Comparison of ENCODE assay signal across 26 cellular contexts in genomic region chr2:176443941-176444340, GRCh38.
"Had no signal": no experiment of that assay in that cellular context is flagged by ENCODE, and none has a peak within 500 bp of the region (broad histone marks: within the 10 kb centered on the region; RNA-seq: fewer than 3 reads in every experiment).

No MANE protein-coding gene starts in this region.

- H3K27ac Mint-ChIP-seq: immature natural killer cell; naive thymus-derived CD8-positive, alpha-beta T cell; nephron progenitor cell; stimulated activated memory B cell treated with anti-CD40 and anti-IgM and Interleukin-4, amounts not matched to agents 10 μg/mL and 1 μg/mL and 100 μg/mL, for 72 hours had no signal

- H3K27me3 ChIP-seq: gastrocnemius medialis, heart right ventricle, sigmoid colon, spleen, testis, tibial artery, upper lobe of left lung, uterus had no signal

- H3K9me3 ChIP-seq: gastrocnemius medialis, heart right ventricle, lower lobe of right lung, psoas muscle, sigmoid colon, spleen, testis, tibial artery, upper lobe of left lung, uterus had no signal

- DNase-seq: cortex of kidney; foreskin fibroblast; gastrocnemius medialis; heart right ventricle; hypothalamus; immature natural killer cell; islet precursor cell; kidney glomerular epithelial cell; left ventricle myocardium superior; lower lobe of right lung; naive thymus-derived CD8-positive, alpha-beta T cell; nephron progenitor cell; nucleus accumbens; psoas muscle; right cardiac atrium; sigmoid colon; spleen; stimulated activated CD4-positive, alpha-beta T cell treated with anti-CD3 and anti-CD28 coated beads, Interleukin-4, amount 100 ng/mL, for 4 hours; stimulated activated naive CD8-positive, alpha-beta T cell treated with anti-CD3 and anti-CD28 coated beads, Interleukin-15, Interleukin-2, amounts not matched to agents 100 U/mL and 50 U/mL, for 24 hours; substantia nigra; testis; tibial artery; upper lobe of left lung; uterus had no signal

- H3K4me1 ChIP-seq: gastrocnemius medialis, lower lobe of right lung, sigmoid colon, spleen, testis, tibial artery, uterus had no signal

- H3K9me3 Mint-ChIP-seq: naive thymus-derived CD8-positive, alpha-beta T cell; nephron progenitor cell; stimulated activated memory B cell treated with anti-CD40 and anti-IgM and Interleukin-4, amounts not matched to agents 10 μg/mL and 1 μg/mL and 100 μg/mL, for 72 hours had no signal

- H3K27ac ChIP-seq: gastrocnemius medialis, heart right ventricle, lower lobe of right lung, psoas muscle, sigmoid colon, skin epidermis, spleen, testis, tibial artery, upper lobe of left lung, uterus had no signal

- H3K4me3 Mint-ChIP-seq: immature natural killer cell; naive thymus-derived CD8-positive, alpha-beta T cell; nephron progenitor cell; stimulated activated memory B cell treated with anti-CD40 and anti-IgM and Interleukin-4, amounts not matched to agents 10 μg/mL and 1 μg/mL and 100 μg/mL, for 72 hours had no signal

- H3K36me3 ChIP-seq: gastrocnemius medialis, heart right ventricle, lower lobe of right lung, sigmoid colon, spleen, tibial artery, upper lobe of left lung, uterus had no signal

- H3K36me3 Mint-ChIP-seq: immature natural killer cell; naive thymus-derived CD8-positive, alpha-beta T cell; stimulated activated memory B cell treated with anti-CD40 and anti-IgM and Interleukin-4, amounts not matched to agents 10 μg/mL and 1 μg/mL and 100 μg/mL, for 72 hours had no signal

- ATAC-seq: gastrocnemius medialis; heart right ventricle; left ventricle myocardium superior; lower lobe of right lung; naive thymus-derived CD8-positive, alpha-beta T cell; psoas muscle; right cardiac atrium; stimulated activated memory B cell treated with anti-CD40 and anti-IgM and Interleukin-4, amounts not matched to agents 10 μg/mL and 1 μg/mL and 100 μg/mL, for 72 hours; stimulated activated naive CD8-positive, alpha-beta T cell treated with anti-CD3 and anti-CD28 coated beads, Interleukin-15, Interleukin-2, amounts not matched to agents 100 U/mL and 50 U/mL, for 24 hours had no signal

- H3K4me3 ChIP-seq: gastrocnemius medialis, heart right ventricle, lower lobe of right lung, psoas muscle, sigmoid colon, skin epidermis, spleen, testis, tibial artery, upper lobe of left lung, uterus had no signal
